8 cellular contexts compared by ENCODE assay signal in the genomic region with DNA sequence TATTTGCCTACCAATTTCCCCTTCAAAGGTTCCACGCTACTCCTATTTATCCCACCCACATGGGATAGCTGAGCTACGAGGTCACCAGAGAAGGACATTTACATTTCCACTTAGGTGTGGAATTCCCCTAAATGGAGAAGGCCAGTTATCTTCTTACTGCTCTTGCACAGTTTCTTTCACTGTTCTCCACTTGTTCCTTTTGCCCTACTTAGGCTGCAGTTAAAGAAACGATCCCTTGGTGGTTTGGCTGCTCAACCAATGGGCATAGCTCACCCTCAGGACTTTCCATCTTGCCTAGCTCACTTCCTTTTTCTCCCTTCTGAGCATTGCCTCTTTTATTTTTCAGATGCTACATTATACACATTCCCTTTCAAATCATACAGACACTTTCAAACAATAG. TPM values are rescaled to one million over a fixed set of nuclear protein-coding genes. Genes with fewer than 3 reads are reported as not detected.
A peak's percentile ranks its signal among the peaks of the same experiment; 100 is the strongest.
DNase-seq lines count a peak whose midpoint lies in the region; ATAC-seq, FAIRE-seq and TF ChIP-seq lines count a peak whose summit lies in the region.

No MANE protein-coding gene starts in this region.

- H3K9ac ChIP-seq in astrocyte (ENCODE audit: low read length) = no peak overlapping the region

- H3K27me3 ChIP-seq in astrocyte (ENCODE audit: insufficient read depth, low read length) = no peaks in the 10 kb centered on the region

- FAIRE-seq in astrocyte (lab: Jason Lieb, UNC) = no peak

- peak overlapping the region; percentile 63 for H3K4me2 ChIP-seq in astrocyte (ENCODE audit: low read length)

- POLR2A ChIA-PET in naive thymus-derived CD8-positive, alpha-beta T cell (lab: Charles Lee) = interaction anchor here (0.6 kb wide), 1 partner anchor 11 kb away, joined by 4 read pairs; the partner anchor contains the start of gene NABP1

- peak overlapping the region; percentile 33 for H2AFZ ChIP-seq in astrocyte (ENCODE audit: low read depth, low read length)

- H3K9me3 Mint-ChIP-seq in astrocyte (ENCODE audit: unreplicated experiment) (peaks cover 2% of the 10 kb centered on the region), mesothelial cell of epicardium (peaks cover 9% of the 10 kb centered on the region)
- peaks cover 0 to 7% (median 0%) of the 10 kb centered on the region in 9 donors for H3K9me3 Mint-ChIP-seq in naive thymus-derived CD8-positive, alpha-beta T cell

- no peaks in the 10 kb centered on the region for H3K9me3 ChIP-seq in astrocyte (ENCODE audit: insufficient read depth, low read depth, low read length)

- no peaks in the 10 kb centered on the region for H4K20me1 ChIP-seq in astrocyte (ENCODE audit: insufficient read depth, low read length)

- peaks cover 17% of the 10 kb centered on the region for H3K4me1 ChIP-seq in astrocyte (ENCODE audit: insufficient read depth, low read length)

- H3K4me1 Mint-ChIP-seq in astrocyte (ENCODE audit: low read depth, unreplicated experiment) (peaks cover 26% of the 10 kb centered on the region), mesothelial cell of epicardium (no peaks in the 10 kb centered on the region)
- H3K4me1 Mint-ChIP-seq in naive thymus-derived CD8-positive, alpha-beta T cell = peaks cover 0 to 21% (median 4%) of the 10 kb centered on the region in 4 donors

- H3K36me3 ChIP-seq in astrocyte (ENCODE audit: insufficient read depth, low read length) = no peaks in the 10 kb centered on the region

- peak overlapping the region; percentile 94 for H3K27ac Mint-ChIP-seq in astrocyte (ENCODE audit: unreplicated experiment)
- peak overlapping the region in 1 of 10 donors; percentile 39 for H3K27ac Mint-ChIP-seq in naive thymus-derived CD8-positive, alpha-beta T cell
- no peak overlapping the region for H3K27ac Mint-ChIP-seq in mesothelial cell of epicardium

- DNase-seq in CD1c-positive myeloid dendritic cell (ENCODE audit: extremely low spot score) = peak; percentile 83
- DNase-seq in astrocyte (ENCODE audit: low read depth) = peak; percentile 56
- DNase-seq in SW 1271 (lab: John Stamatoyannopoulos, UW) = no peak
- no peak for DNase-seq in activated gamma-delta T cell (lab: John Stamatoyannopoulos, UW)
- DNase-seq in naive thymus-derived CD8-positive, alpha-beta T cell = no peak
- no peak for DNase-seq in mesothelial cell of epicardium (ENCODE audit: low spot score in 2 of 2, unreplicated experiment in 2 of 2)

- H3K79me2 ChIP-seq in astrocyte (ENCODE audit: insufficient read depth, low read length) = no peaks in the 10 kb centered on the region

- TF ChIP-seq CTCF in astrocyte (IDR thresholded peaks at IDR 0.05; ENCODE audit: insufficient read depth, low read depth, low read length) (no peak), mesothelial cell of epicardium (IDR thresholded peaks at IDR 0.05; ENCODE audit: unreplicated experiment) (no peak)

- H3K27ac ChIP-seq in astrocyte (ENCODE audit: low read depth, low read length) = peak overlapping the region; percentile 43

- H3K36me3 Mint-ChIP-seq in astrocyte (ENCODE audit: low read depth, unreplicated experiment) = peaks cover 2% of the 10 kb centered on the region
- H3K36me3 Mint-ChIP-seq in naive thymus-derived CD8-positive, alpha-beta T cell = peaks cover 0 to 8% (median 0%) of the 10 kb centered on the region in 3 donors
- no peaks in the 10 kb centered on the region for H3K36me3 Mint-ChIP-seq in mesothelial cell of epicardium

- H3K27me3 Mint-ChIP-seq in astrocyte (ENCODE audit: low read depth, unreplicated experiment) = no peaks in the 10 kb centered on the region
- H3K27me3 Mint-ChIP-seq in naive thymus-derived CD8-positive, alpha-beta T cell = no peaks in the 10 kb centered on the region
- no peaks in the 10 kb centered on the region for H3K27me3 Mint-ChIP-seq in mesothelial cell of epicardium (ENCODE audit: low read depth)

- peak overlapping the region; percentile 7 for H3K4me3 ChIP-seq in astrocyte (ENCODE audit: insufficient read depth, low read depth, low read length)

- peak; percentile 63 for ATAC-seq in GM19468 (IDR thresholded peaks at IDR 0.05; ENCODE audit: extremely low read depth, unreplicated experiment)
- ATAC-seq in HG03378 (IDR thresholded peaks at IDR 0.05; ENCODE audit: unreplicated experiment) = peak; percentile 79
- no peak for ATAC-seq in naive thymus-derived CD8-positive, alpha-beta T cell

- H3K4me3 Mint-ChIP-seq in astrocyte (ENCODE audit: unreplicated experiment) (no peak overlapping the region), mesothelial cell of epicardium (no peak overlapping the region)
- no peak overlapping the region for H3K4me3 Mint-ChIP-seq in naive thymus-derived CD8-positive, alpha-beta T cell

RNA-seq across cellular contexts. Expression of gene NABP1, which starts 11.2 kb away (rescaled TPM):
- 181 and 213 TPM in 2 replicates for total RNA-seq in astrocyte
- 10 to 100 TPM; 38.0 to 38.8 TPM for total RNA-seq in naive thymus-derived CD8-positive, alpha-beta T cell
- polyA plus RNA-seq in naive thymus-derived CD8-positive, alpha-beta T cell = 1 to 10 TPM; 3.5 to 4.7 (median 4.0) TPM
- 13.5 to 15.6 TPM (median 15.4 TPM) in 3 replicates for total RNA-seq in mesothelial cell of epicardium

Comparison
In these comparisons a context has a peak if more than half of its experiments do, and no peak if none do; other contexts are left out.
1. DNase-seq: peak in CD1c-positive myeloid dendritic cell (single experiment) and astrocyte (single experiment); none in SW 1271 (0 of 2), activated gamma-delta T cell (single experiment), naive thymus-derived CD8-positive, alpha-beta T cell (0 of 10) and mesothelial cell of epicardium (0 of 2).
2. ATAC-seq: peak in GM19468 (single experiment) and HG03378 (single experiment); none in naive thymus-derived CD8-positive, alpha-beta T cell (0 of 2).